ENCODE assay signal across 15 cellular contexts in the genomic region with DNA sequence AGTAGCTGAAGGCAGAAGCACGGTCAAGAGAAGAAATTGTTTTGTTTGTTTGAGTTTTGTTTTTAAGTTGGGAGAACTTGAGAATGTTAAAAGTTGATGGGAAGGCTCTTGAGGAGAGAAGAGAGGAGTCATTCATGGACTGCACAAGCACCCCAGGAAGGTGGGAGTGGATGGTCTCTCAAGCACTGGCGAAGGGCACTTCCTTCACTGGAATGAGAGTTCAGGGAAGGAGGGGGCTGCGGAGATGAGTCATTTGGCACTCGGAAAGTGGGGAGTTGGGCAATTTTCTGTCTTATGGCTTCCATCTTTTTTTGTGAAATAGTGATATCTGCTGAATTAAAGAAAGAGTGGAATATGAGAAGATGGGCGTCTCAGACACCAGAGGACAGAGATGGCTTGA.
DNase-seq lines count a peak whose midpoint lies in the region; ATAC-seq and TF ChIP-seq lines count a peak whose summit lies in the region.
"Had no signal": no experiment of that assay in that cellular context is flagged by ENCODE, and none has a peak within 500 bp of the region (broad histone marks: within the 10 kb centered on the region; RNA-seq: fewer than 3 reads in every experiment).

No MANE protein-coding gene starts in this region.

- H3K9me3 Mint-ChIP-seq in MCF 10A (ENCODE audit: unreplicated experiment), result no peaks in the 10 kb centered on the region
- H3K9me3 Mint-ChIP-seq: CD8-positive, alpha-beta T cell; H9 had no signal

- no peak overlapping the region for H3K27ac ChIP-seq in breast epithelium
- peak overlapping the region in 1 of 2 donors; percentile 57 for H3K27ac ChIP-seq in left lung
- H3K27ac ChIP-seq: BLaER1 had no signal

- no TSS peak for BruUV-seq in MCF 10A (replicated peaks; lab: Mats Ljungman, UMichigan)

- H3K4me1 ChIP-seq in breast epithelium, result no peaks in the 10 kb centered on the region
- peaks cover 0 to 8% of the 10 kb centered on the region in 2 donors for H3K4me1 ChIP-seq in left lung
- H3K4me1 ChIP-seq: BLaER1 had no signal

- POLR2A ChIA-PET in MCF 10A (lab: Yijun Ruan, JAX) (no interaction called here), GM10248 (lab: Yijun Ruan, JAX) (no interaction called here)

- H3K27me3 Mint-ChIP-seq in MCF 10A (ENCODE audit: insufficient read depth, unreplicated experiment), result peaks cover 46% of the 10 kb centered on the region

- no peaks in the 10 kb centered on the region for H3K4me1 Mint-ChIP-seq in MCF 10A (ENCODE audit: insufficient read depth, unreplicated experiment)
- H3K4me1 Mint-ChIP-seq: H9 had no signal

- CTCF ChIA-PET in MCF 10A (lab: Yijun Ruan, JAX) (no interaction called here), GM10248 (lab: Yijun Ruan, JAX) (no interaction called here)

- H3K4me3 Mint-ChIP-seq in MCF 10A (ENCODE audit: unreplicated experiment), result no peak overlapping the region
- H3K4me3 Mint-ChIP-seq: CD14-positive monocyte; CD8-positive, alpha-beta T cell; H9 had no signal

- H3K27me3 ChIP-seq in breast epithelium, result no peaks in the 10 kb centered on the region
- H3K27me3 ChIP-seq in left lung, result no peaks in the 10 kb centered on the region
- H3K27me3 ChIP-seq: BLaER1 had no signal

- no peak for TF ChIP-seq POLR2A in breast epithelium (IDR thresholded peaks at IDR 0.05)
- TF ChIP-seq POLR2A in NB4 (IDR thresholded peaks at IDR 0.05; ENCODE audit: extremely low read depth, insufficient read length), result no peak

- intact Hi-C loops in MCF 10A (cut with micrococcal nuclease) (no loop called here), breast epithelium (cut with DNase I; ENCODE audit: low total_unique reads) (no loop called here), left lung (cut with DNase I) (no loop called here)

- peak; percentile 9 for DNase-seq in MCF 10A (ENCODE audit: unreplicated experiment)
- no peak for DNase-seq in breast epithelium (ENCODE audit: low spot score in 2 of 2)
- DNase-seq in NB4 (ENCODE audit: low read depth), result peak; percentile 24
- DNase-seq in left lung, result no peak
- no peak for DNase-seq in DMS153 treated with DMSO at 0.1 percent for 48 hours (lab: John Stamatoyannopoulos, UW; ENCODE audit: unreplicated experiment)
- DNase-seq in NCI-H526 treated with DMSO at 0.1 percent for 48 hours (lab: John Stamatoyannopoulos, UW), result no peak
- no peak for DNase-seq in GM10248 (ENCODE audit: extremely low spot score)
- DNase-seq: 8988T; CD8-positive, alpha-beta T cell; COR-L47; DMS 273 treated with DMSO at 0.1 percent for 48 hours; GDM1; H9 had no signal

- H3K4me3 ChIP-seq in breast epithelium, result no peak overlapping the region
- H3K4me3 ChIP-seq in NB4 (ENCODE audit: low read depth, low read length), result no peak overlapping the region
- H3K4me3 ChIP-seq in left lung, result no peak overlapping the region
- H3K4me3 ChIP-seq: BLaER1 had no signal

- no peak overlapping the region for H3K27ac Mint-ChIP-seq in MCF 10A (ENCODE audit: low read depth, unreplicated experiment)
- H3K27ac Mint-ChIP-seq: CD8-positive, alpha-beta T cell; H9 had no signal

- H3K36me3 Mint-ChIP-seq in MCF 10A (ENCODE audit: insufficient read depth, unreplicated experiment), result no peaks in the 10 kb centered on the region
- H3K36me3 Mint-ChIP-seq: CD14-positive monocyte had no signal

- no peaks in the 10 kb centered on the region for H3K9me3 ChIP-seq in breast epithelium
- H3K9me3 ChIP-seq in left lung, result no peaks in the 10 kb centered on the region
- H3K9me3 ChIP-seq: BLaER1 had no signal

- peak; percentile 47 for ATAC-seq in left lung
- ATAC-seq: CD8-positive, alpha-beta T cell had no signal

- no peaks in the 10 kb centered on the region for H3K36me3 ChIP-seq in breast epithelium
- H3K36me3 ChIP-seq in left lung, result no peaks in the 10 kb centered on the region
- H3K36me3 ChIP-seq: BLaER1 had no signal

- TF ChIP-seq CTCF in MCF 10A (IDR thresholded peaks at IDR 0.05; ENCODE audit: unreplicated experiment) (no peak), breast epithelium (IDR thresholded peaks at IDR 0.05) (no peak), NB4 (IDR thresholded peaks at IDR 0.05; ENCODE audit: low read depth, low read length) (no peak), left lung (IDR thresholded peaks at IDR 0.05) (no peak), GM10248 (IDR thresholded peaks at IDR 0.05; ENCODE audit: control extremely low read depth, extremely low read depth, low read depth, missing control alignments) (no peak)

Comparison
In these comparisons a context has a peak if more than half of its experiments do, and no peak if none do; other contexts are left out.
1. DNase-seq: peak in MCF 10A (single experiment) and NB4 (single experiment); none in breast epithelium (0 of 2), left lung (0 of 2), DMS153 treated with DMSO at 0.1 percent for 48 hours (single experiment), NCI-H526 treated with DMSO at 0.1 percent for 48 hours (single experiment) and GM10248 (single experiment).